In genomic region chr5:128085413-128085812, GRCh38 we compare ENCODE assay signal across 8 cellular contexts. TPM values are rescaled to one million over a fixed set of nuclear protein-coding genes. Genes with fewer than 3 reads are reported as not detected.
DNase-seq lines count a peak whose midpoint lies in the region; ATAC-seq, FAIRE-seq and TF ChIP-seq lines count a peak whose summit lies in the region.

No MANE protein-coding gene starts in this region.

- no peak for ATAC-seq in GM21360 (IDR thresholded peaks at IDR 0.05; ENCODE audit: unreplicated experiment)
- ATAC-seq in GM18873 (IDR thresholded peaks at IDR 0.05; ENCODE audit: low FRiP score, unreplicated experiment): no peak

- peak overlapping the region; percentile 92 for H3K4me2 ChIP-seq in BLaER1

- peak overlapping the region; percentile 85 to 97 (median 92) for H3K4me3 Mint-ChIP-seq in IgD-negative memory B cell
- peak overlapping the region; percentile 88 to 94 (median 93) for H3K4me3 Mint-ChIP-seq in nephron

- DNase-seq in NCI-H1105 (lab: John Stamatoyannopoulos, UW) (no peak), NAMALWA (ENCODE audit: low spot score) (no peak)

- peaks cover 39% of the 10 kb centered on the region for H4K20me1 ChIP-seq in BLaER1

- peak; percentile 60 for FAIRE-seq in colon (lab: Jason Lieb, UNC)

- peak overlapping the region; percentile 99 for H3K4me3 ChIP-seq in BLaER1

- H3K27me3 Mint-ChIP-seq in IgD-negative memory B cell (no peaks in the 10 kb centered on the region), nephron (ENCODE audit: low read depth) (no peaks in the 10 kb centered on the region)

- no peak overlapping the region for H3K27ac ChIP-seq in BLaER1

- H3K27me3 ChIP-seq in BLaER1: no peaks in the 10 kb centered on the region

- H3K36me3 Mint-ChIP-seq in IgD-negative memory B cell (peaks cover 3% of the 10 kb centered on the region), nephron (ENCODE audit: low read depth) (peaks cover 14% of the 10 kb centered on the region)

- no peaks in the 10 kb centered on the region for H3K9me3 ChIP-seq in BLaER1

- peaks cover 4% of the 10 kb centered on the region; the same call in 1 of the 2 replicates for H3K36me3 ChIP-seq in BLaER1

- peak overlapping the region in 1 of 3 donors; percentile 75 for H3K27ac Mint-ChIP-seq in IgD-negative memory B cell
- H3K27ac Mint-ChIP-seq in nephron: peak overlapping the region in 1 of 3 experiments; percentile 60

- H3K9ac ChIP-seq in BLaER1: peak overlapping the region; percentile 94

- H3K4me1 ChIP-seq in BLaER1: peaks cover 42% of the 10 kb centered on the region

- H3K9me3 Mint-ChIP-seq in IgD-negative memory B cell: no peaks in the 10 kb centered on the region
- H3K9me3 Mint-ChIP-seq in nephron: no peaks in the 10 kb centered on the region

- no peak for TF ChIP-seq CTCF in nephron (IDR thresholded peaks at IDR 0.05; ENCODE audit: unreplicated experiment in 3 of 3)

- peaks cover 35 to 49% (median 48%) of the 10 kb centered on the region in 3 donors for H3K4me1 Mint-ChIP-seq in IgD-negative memory B cell
- peaks cover 40% of the 10 kb centered on the region for H3K4me1 Mint-ChIP-seq in nephron

RNA-seq across cellular contexts. Expression of gene SLC12A2, which starts 1.8 kb away (rescaled TPM):
- polyA plus RNA-seq in IgD-negative memory B cell: 4.2 TPM
